In the genomic region with DNA sequence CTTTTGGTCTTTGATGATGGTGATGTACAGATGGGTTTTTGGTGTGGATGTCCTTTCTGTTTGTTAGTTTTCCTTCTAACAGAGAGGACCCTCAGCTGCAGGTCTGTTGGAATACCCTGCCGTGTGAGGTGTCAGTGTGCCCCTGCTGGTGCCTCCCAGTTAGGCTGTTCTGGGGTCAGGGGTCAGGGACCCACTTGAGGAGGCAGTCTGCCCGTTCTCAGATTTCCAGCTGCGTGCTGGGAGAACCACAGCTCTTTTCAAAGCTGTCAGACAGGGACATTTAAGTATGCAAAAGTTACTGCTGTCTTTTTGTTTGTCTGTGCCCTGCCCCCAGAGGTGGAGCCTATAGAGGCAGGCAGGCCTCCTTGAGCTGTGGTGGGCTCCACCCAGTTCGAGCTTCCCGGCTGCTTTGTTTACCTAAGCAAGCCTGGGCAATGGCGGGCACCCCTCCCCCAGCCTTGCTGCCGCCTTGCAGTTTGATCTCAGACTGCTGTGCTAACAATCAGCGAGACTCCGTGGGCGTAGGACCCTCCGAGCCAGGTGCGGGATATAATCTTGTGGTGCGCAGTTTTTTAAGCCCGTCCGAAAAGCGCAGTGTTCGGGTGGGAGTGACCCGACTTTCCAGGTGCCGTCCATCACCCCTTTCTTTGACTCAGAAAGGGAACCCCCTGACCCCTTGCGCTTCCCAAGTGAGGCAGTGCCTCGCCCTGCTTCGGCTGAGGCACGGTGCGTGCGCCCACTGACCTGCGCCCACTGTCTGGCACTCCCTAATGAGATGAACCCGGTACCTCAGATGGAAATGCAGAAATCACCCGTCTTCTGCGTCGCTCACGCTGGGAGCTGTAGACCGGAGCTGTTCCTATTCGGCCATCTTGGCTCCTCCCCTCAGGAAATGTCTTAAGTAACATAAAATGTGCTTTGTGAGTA, we compare ENCODE assay signal across 8 cellular contexts. TPM values are rescaled to one million over a fixed set of nuclear protein-coding genes. Genes with fewer than 3 reads are reported as not detected.
A peak's percentile ranks its signal among the peaks of the same experiment; 100 is the strongest.
DNase-seq lines count a peak whose midpoint lies in the region; ATAC-seq, FAIRE-seq and TF ChIP-seq lines count a peak whose summit lies in the region.
"Not testable (repeated sequence)": the region's sequence is repeated elsewhere in the genome, so short reads cannot be mapped to it uniquely, and the experiment has no call there.

No MANE protein-coding gene starts in this region.

- WGBS in A549 (ENCODE audit: missing lambda C conversion rate), result 77% methylated on average over 24 of the region's 33 CpGs
- WGBS in HUES64, result 56% methylated on average over 32 of the region's 33 CpGs
- WGBS in endodermal cell (ENCODE audit: insufficient coverage in 1 of 2, insufficient read length in 1 of 2), 2 experiments, result 65 to 77% methylated on average over 13 to 31 of the region's 33 CpGs

- not testable (repeated sequence) for DNase-seq in A549 (ENCODE audit: low read depth in 1 of 2, low spot score in 1 of 2); H7; RWPE1 (ENCODE audit: low spot score)
- DNase-seq in NCI-H526 treated with DMSO at 0.1 percent for 48 hours (lab: John Stamatoyannopoulos, UW) (peak; percentile 17), endodermal cell (peak; percentile 78), neural crest cell (ENCODE audit: low read depth, low spot score) (peak; percentile 7)

- peaks cover 20% of the 10 kb centered on the region for H3K36me3 Mint-ChIP-seq in endodermal cell (ENCODE audit: low read depth)
- H3K36me3 Mint-ChIP-seq in neural crest cell (ENCODE audit: low read depth), result peaks cover 19% of the 10 kb centered on the region

- not testable (repeated sequence) for FAIRE-seq in A549 (lab: Jason Lieb, UNC)

- H3K27me3 ChIP-seq in H7 (ENCODE audit: control insufficient read depth, insufficient read depth, low read length); HUES64 (ENCODE audit: insufficient read depth, low read length); endodermal cell (ENCODE audit: control insufficient read depth, insufficient read depth, low read length, poor library complexity, severe bottlenecking); iPS-20b (ENCODE audit: insufficient read depth, low read length): not testable (repeated sequence)

- H3K27ac ChIP-seq in A549 (peak overlapping the region; percentile 55 to 64; a peak in 5 of 6 replicates), HUES64 (ENCODE audit: low read depth, low read length) (peak overlapping the region; percentile 60), RWPE1 (peak overlapping the region; percentile 72)
- H3K27ac ChIP-seq in endodermal cell (ENCODE audit: low read depth, low read length); iPS-20b (ENCODE audit: low read length): not testable (repeated sequence)

- not testable (repeated sequence) for H3K9me3 ChIP-seq in A549; HUES64 (ENCODE audit: insufficient read depth, low read depth, low read length); endodermal cell (ENCODE audit: control insufficient read depth, low read length); iPS-20b (ENCODE audit: insufficient read depth, low read depth, low read length)

- peaks cover 12% of the 10 kb centered on the region; the same call in 2 of the 3 replicates for H3K4me1 ChIP-seq in A549
- not testable (repeated sequence) for H3K4me1 ChIP-seq in HUES64 (ENCODE audit: insufficient read depth, low read length); endodermal cell (ENCODE audit: control insufficient read depth, insufficient read depth, low read length); iPS-20b (ENCODE audit: insufficient read depth, low read length)

- H3K4me3 Mint-ChIP-seq in endodermal cell, result peak overlapping the region; percentile 20
- H3K4me3 Mint-ChIP-seq in neural crest cell, result peak overlapping the region; percentile 84

- peak overlapping the region; percentile 12; the same call in 2 of the 3 replicates for H3K4me2 ChIP-seq in A549

- TF ChIP-seq RAD21 in A549 (conservative IDR thresholded peaks at IDR 0.05 in 1 of 2, IDR thresholded peaks at IDR 0.05 in 1 of 2), result not testable (repeated sequence)

- TF ChIP-seq CTCF in A549 (IDR thresholded peaks at IDR 0.05); RWPE1 (conservative IDR thresholded peaks at IDR 0.05; ENCODE audit: low read depth); endodermal cell (conservative IDR thresholded peaks at IDR 0.05); neural crest cell (conservative IDR thresholded peaks at IDR 0.05): not testable (repeated sequence)

- peaks cover 17% of the 10 kb centered on the region for H3K9me3 Mint-ChIP-seq in endodermal cell
- not testable (repeated sequence) for H3K9me3 Mint-ChIP-seq in neural crest cell

- peak overlapping the region; percentile 32; the same call in 1 of the 3 replicates for H3K4me3 ChIP-seq in A549
- H3K4me3 ChIP-seq in H7 (ENCODE audit: insufficient read depth, low read depth, low read length), result peak overlapping the region; percentile 10; the same call in 1 of the 2 replicates
- 0 out of 2 replicates have a peak overlapping the region, but pooled peaks have one; percentile 0 for H3K4me3 ChIP-seq in HUES64 (ENCODE audit: low read length)
- H3K4me3 ChIP-seq in endodermal cell (ENCODE audit: low read length), result not testable (repeated sequence)
- H3K4me3 ChIP-seq in iPS-20b (ENCODE audit: low read length), result peak overlapping the region; percentile 20; the same call in 1 of the 2 replicates

- not testable (repeated sequence) for H3K27me3 Mint-ChIP-seq in endodermal cell (ENCODE audit: insufficient read depth); neural crest cell (ENCODE audit: low read depth)

- not testable (repeated sequence) for H3K4me1 Mint-ChIP-seq in endodermal cell
- peaks cover 15% of the 10 kb centered on the region for H3K4me1 Mint-ChIP-seq in neural crest cell

- H3K27ac Mint-ChIP-seq in endodermal cell (peak overlapping the region; percentile 87), neural crest cell (ENCODE audit: unreplicated experiment) (peak overlapping the region; percentile 94)

- CTCF ChIA-PET in A549 (lab: Yijun Ruan, JAX); RWPE1 (lab: Yijun Ruan, JAX): not testable (repeated sequence)

- POLR2A ChIA-PET in A549 (lab: Yijun Ruan, JAX), result not testable (repeated sequence)
- POLR2A ChIA-PET in RWPE1 (lab: Yijun Ruan, JAX; ENCODE audit: low non-redundant PET), result interaction anchor here (0.6 kb wide), 1 partner anchor 11 kb away, joined by 15 read pairs; no protein-coding TSS in a partner anchor

- not testable (repeated sequence) for TF ChIP-seq EP300 in A549 (IDR thresholded peaks at IDR 0.05)

- not testable (repeated sequence) for ATAC-seq in A549

- H3K36me3 ChIP-seq in H7 (replicated peaks; ENCODE audit: control insufficient read depth, insufficient read depth, low read length); HUES64 (ENCODE audit: insufficient read depth, low read length); iPS-20b (ENCODE audit: insufficient read depth, low read depth, low read length): not testable (repeated sequence)
- peaks cover 11% of the 10 kb centered on the region for H3K36me3 ChIP-seq in endodermal cell (ENCODE audit: control insufficient read depth, insufficient read depth, low read length)

- H3K9ac ChIP-seq in HUES64 (ENCODE audit: low read depth, low read length) (peak overlapping the region; percentile 58), iPS-20b (ENCODE audit: low read depth, low read length) (peak overlapping the region; percentile 31; the same call in 1 of the 2 replicates)
- not testable (repeated sequence) for H3K9ac ChIP-seq in endodermal cell (ENCODE audit: extremely low read depth, low read length, poor library complexity, severe bottlenecking)

- TF ChIP-seq POLR2A in A549 (IDR thresholded peaks at IDR 0.05; ENCODE audit: low read length), result not testable (repeated sequence)

RNA-seq across cellular contexts. Expression of a gene that starts 10.2 kb away (rescaled TPM):
- polyA plus RNA-seq in A549 (2011; rRNA removed), result 15.1 and 16.9 TPM in 2 replicates
- polyA plus RNA-seq in A549 (2012; cell fraction: cytosol; rRNA removed), result 3.6 and 4.2 TPM in 2 replicates
- 5.1 and 7.0 TPM in 2 replicates for polyA plus RNA-seq in A549 (2012; cell fraction: nucleus; rRNA removed)
- 3.6 to 3.9 TPM (median 3.8 TPM) in 3 replicates for polyA plus RNA-seq in A549 (2017; fragmentation: RNase III; extraction: RNeasy Plus Mini Kit Qiagen cat#74134 plus additional on column Dnase treatment)
- 15.9 and 18.1 TPM in 2 replicates for polyA minus RNA-seq in A549 (2011; rRNA and poly(A)+ RNA removed)
- 8.5 and 15.4 TPM in 2 replicates for total RNA-seq in H7 (2014; rRNA removed; shearing (Covaris generic))
- 5.1 TPM for polyA plus RNA-seq in HUES64 (2013, experiment 1 of 2)
- polyA plus RNA-seq in HUES64 (2013, experiment 2 of 2), result 5.6 TPM
- total RNA-seq in endodermal cell, result 10 to 100 TPM in 1 of 2 donors, 1 to 10 TPM in 1; 9.0 to 12.7 TPM
- 8.6 TPM for polyA plus RNA-seq in endodermal cell (2013, experiment 1 of 2)
- polyA plus RNA-seq in endodermal cell (2013, experiment 2 of 2), result 8.1 TPM
- total RNA-seq in neural crest cell, result 9.5 and 10.1 TPM in 2 replicates
